In the genomic region with DNA sequence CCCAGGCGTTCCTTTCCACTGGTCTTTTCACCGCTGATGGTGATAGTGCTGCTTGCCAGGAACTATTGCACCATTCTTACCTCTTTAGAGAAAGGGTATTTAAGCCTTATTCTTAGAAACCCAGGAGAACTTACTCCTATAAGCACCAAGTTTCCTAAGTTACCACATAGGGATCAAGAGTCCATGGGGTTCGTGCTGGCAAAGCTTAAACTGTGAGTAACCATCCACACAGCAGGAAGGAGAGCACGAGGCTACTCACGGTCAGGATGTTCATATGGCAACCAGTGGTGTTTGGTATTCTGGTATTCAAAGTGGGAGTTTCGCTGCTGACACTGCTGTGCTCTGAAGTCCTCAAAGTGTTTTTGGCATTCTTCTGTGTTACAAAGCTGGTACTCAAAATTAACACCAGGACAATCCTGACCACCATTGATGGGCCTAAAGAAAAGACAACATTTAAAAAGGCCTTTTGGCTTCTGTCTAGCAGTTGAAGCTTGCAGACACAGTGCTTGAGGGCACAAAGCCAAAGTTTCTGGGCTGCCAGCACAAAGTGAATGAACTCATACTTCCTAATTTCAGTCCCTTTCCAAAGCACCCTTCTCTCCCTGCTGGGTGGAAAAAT, we compare ENCODE assay signal across 9 cellular contexts.
DNase-seq lines count a peak whose midpoint lies in the region; ATAC-seq and TF ChIP-seq lines count a peak whose summit lies in the region.
"Had no signal": no experiment of that assay in that cellular context is flagged by ENCODE, and none has a peak within 500 bp of the region (broad histone marks: within the 10 kb centered on the region; RNA-seq: fewer than 3 reads in every experiment).

No MANE protein-coding gene starts in this region.

- H3K9me3 Mint-ChIP-seq in nephron, result no peaks in the 10 kb centered on the region

- H3K4me3 Mint-ChIP-seq in nephron, result no peak overlapping the region

- H3K79me2 ChIP-seq in PC-3 (ENCODE audit: low read length) (no peaks in the 10 kb centered on the region), fibroblast of lung (ENCODE audit: control insufficient read depth, insufficient read depth, low read length) (no peaks in the 10 kb centered on the region)

- H4K20me1 ChIP-seq in PC-3 (ENCODE audit: low read length) (no peaks in the 10 kb centered on the region), fibroblast of lung (ENCODE audit: control insufficient read depth, extremely low read depth, insufficient read depth, low read length) (no peaks in the 10 kb centered on the region)

- peak; percentile 75 for DNase-seq in AG09319 (ENCODE audit: extremely low read depth, low read depth)
- peak; percentile 85 for DNase-seq in PC-3
- DNase-seq in fibroblast of lung (ENCODE audit: low read depth in 2 of 2), result peak; percentile 90 to 92
- DNase-seq in NCI-H82 (lab: John Stamatoyannopoulos, UW), result no peak
- no peak for DNase-seq in central memory CD4-positive, alpha-beta T cell
- no peak for DNase-seq in OCI-M2 (lab: John Stamatoyannopoulos, UW; ENCODE audit: unreplicated experiment)
- DNase-seq: NCI-H524 had no signal

- peak overlapping the region in 2 of 3 experiments; percentile 50 to 88 for H3K27ac Mint-ChIP-seq in nephron

- ATAC-seq in PC-3, result peak; percentile 86
- ATAC-seq in GM18907 (IDR thresholded peaks at IDR 0.05; ENCODE audit: unreplicated experiment), result no peak

- H3K36me3 ChIP-seq in PC-3 (ENCODE audit: low read depth, low read length), result no peaks in the 10 kb centered on the region
- H3K36me3 ChIP-seq in fibroblast of lung (ENCODE audit: control insufficient read depth, insufficient read depth, low read length), result no peaks in the 10 kb centered on the region

- TF ChIP-seq CTCF in AG09319 (IDR thresholded peaks at IDR 0.05; ENCODE audit: low read depth, low read length) (no peak), PC-3 (conservative IDR thresholded peaks at IDR 0.05; ENCODE audit: low read depth, low read length) (no peak), fibroblast of lung (conservative IDR thresholded peaks at IDR 0.05 in 1 of 2, IDR thresholded peaks at IDR 0.05 in 1 of 2; ENCODE audit: low read depth in 1 of 2, low read length in 2 of 2) (no peak), nephron (IDR thresholded peaks at IDR 0.05; ENCODE audit: unreplicated experiment in 3 of 3) (no peak)

- no peaks in the 10 kb centered on the region for H3K9me3 ChIP-seq in PC-3 (ENCODE audit: low read length)
- H3K9me3 ChIP-seq in fibroblast of lung (ENCODE audit: control insufficient read depth, insufficient read depth, low read depth, low read length), result no peaks in the 10 kb centered on the region

- peak overlapping the region; percentile 58 for H3K4me2 ChIP-seq in PC-3 (ENCODE audit: low read length)
- peak overlapping the region; percentile 85 for H3K4me2 ChIP-seq in fibroblast of lung (ENCODE audit: extremely low read depth, insufficient read depth, low read length)

- no peaks in the 10 kb centered on the region for H3K36me3 Mint-ChIP-seq in nephron (ENCODE audit: low read depth)

- H3K27me3 Mint-ChIP-seq in nephron (ENCODE audit: low read depth), result no peaks in the 10 kb centered on the region

- no TSS peak for BruUV-seq in PC-3 (replicated peaks; lab: Mats Ljungman, UMichigan)

- peak overlapping the region; percentile 40 for H3K9ac ChIP-seq in PC-3 (ENCODE audit: low read length)
- no peak overlapping the region for H3K9ac ChIP-seq in fibroblast of lung (ENCODE audit: insufficient read depth, low read length)

- peaks cover 30% of the 10 kb centered on the region for H3K4me1 Mint-ChIP-seq in nephron

- POLR2A ChIA-PET in PC-3 (lab: Charles Lee; ENCODE audit: unreplicated experiment), result no interaction called here

- H3K9me2 ChIP-seq in PC-3 (replicated peaks; ENCODE audit: low read length), result no peaks in the 10 kb centered on the region

- intact Hi-C loops in PC-3 (cut with micrococcal nuclease), result loop anchor here (10.0 kb wide), 1 partner anchor 943 kb away; a partner anchor contains a TSS

- H3K4me3 ChIP-seq in PC-3 (ENCODE audit: low read length) (no peak overlapping the region), fibroblast of lung (replicated peaks in 1 of 4; ENCODE audit: control extremely low read depth in 1 of 4, insufficient read depth in 1 of 4, low read depth in 3 of 4, low read length in 4 of 4) (peak overlapping the region in 1 of 4 experiments; percentile 5)

- H3F3A ChIP-seq in PC-3 (ENCODE audit: low read length, unreplicated experiment), result peaks cover 10% of the 10 kb centered on the region

- H3K27ac ChIP-seq in PC-3 (ENCODE audit: low read length) (peak overlapping the region; percentile 74), fibroblast of lung (ENCODE audit: insufficient read depth, low read length) (peak overlapping the region; percentile 84)

- H3K4me1 ChIP-seq in PC-3 (ENCODE audit: insufficient read depth, low read length), result peaks cover 49% of the 10 kb centered on the region
- peaks cover 2% of the 10 kb centered on the region for H3K4me1 ChIP-seq in fibroblast of lung (ENCODE audit: control insufficient read depth, extremely low read depth, insufficient read depth, low read length)

- H2AFZ ChIP-seq in PC-3 (ENCODE audit: low read length) (peak overlapping the region; percentile 46; the same call in 1 of the 2 replicates), fibroblast of lung (ENCODE audit: low read length) (peak overlapping the region; percentile 48)

- H3K27me3 ChIP-seq in PC-3 (ENCODE audit: low read length) (no peaks in the 10 kb centered on the region), fibroblast of lung (ENCODE audit: control insufficient read depth, insufficient read depth, low read length) (no peaks in the 10 kb centered on the region)

- CTCF ChIA-PET in PC-3 (lab: Charles Lee), result interaction anchor here (0.7 kb wide), 1 partner anchor 15 kb away, joined by 3 read pairs; no protein-coding TSS in a partner anchor

Comparison
In these comparisons a context has a peak if more than half of its experiments do, and no peak if none do; other contexts are left out.
1. DNase-seq: peak in AG09319 (single experiment), PC-3 (single experiment) and fibroblast of lung (2 of 2); none in NCI-H82 (single experiment), central memory CD4-positive, alpha-beta T cell (single experiment) and OCI-M2 (single experiment).